8 cellular contexts compared by ENCODE assay signal in genomic region chr2:104853926-104854506, GRCh38. TPM values are rescaled to one million over a fixed set of nuclear protein-coding genes. Genes with fewer than 3 reads are reported as not detected.
DNase-seq lines count a peak whose midpoint lies in the region; ATAC-seq and TF ChIP-seq lines count a peak whose summit lies in the region.

POU3F3 (plus strand) TSS chr2:104854115; CDS start chr2:104855511, 1,396 bp downstream.

- DNase-seq in DMS 273 treated with DMSO at 0.1 percent for 48 hours (lab: John Stamatoyannopoulos, UW) (peak; percentile 98), activated B cell treated with CpG ODN at 0.5 μM for 24 hours (no peak), fibroblast of lung (ENCODE audit: low read depth in 2 of 2) (peak; percentile 21 to 97), ureter (ENCODE audit: low spot score) (peak; percentile 72), foreskin melanocyte (no peak)

- H3K27ac ChIP-seq in fibroblast of lung (ENCODE audit: insufficient read depth, low read length) = no peak within 1 kb of the TSS

- no peak for TF ChIP-seq EP300 in Ishikawa (IDR thresholded peaks at IDR 0.05; ENCODE audit: borderline replicate concordance)

- no peak within 1 kb of the TSS for H3K4me2 ChIP-seq in fibroblast of lung (ENCODE audit: extremely low read depth, insufficient read depth, low read length)

- TF ChIP-seq CTCF in activated B cell treated with CpG ODN at 0.5 μM for 24 hours (IDR thresholded peaks at IDR 0.05) (no peak), fibroblast of lung (conservative IDR thresholded peaks at IDR 0.05 in 1 of 2, IDR thresholded peaks at IDR 0.05 in 1 of 2; ENCODE audit: low read depth in 1 of 2, low read length in 2 of 2) (no peak), nephron (IDR thresholded peaks at IDR 0.05; ENCODE audit: unreplicated experiment in 3 of 3) (no peak)

- H3K4me1 ChIP-seq in fibroblast of lung (ENCODE audit: control insufficient read depth, extremely low read depth, insufficient read depth, low read length) = no peaks in the 10 kb centered on the region

- peaks cover 40% of the 10 kb centered on the region for H3K4me1 Mint-ChIP-seq in activated B cell treated with CpG ODN at 0.5 μM for 24 hours
- H3K4me1 Mint-ChIP-seq in nephron = peaks cover 19% of the 10 kb centered on the region

- H4K20me1 ChIP-seq in fibroblast of lung (ENCODE audit: control insufficient read depth, extremely low read depth, insufficient read depth, low read length) = no peaks in the 10 kb centered on the region

- intact Hi-C loops in activated B cell treated with CpG ODN at 0.5 μM for 24 hours (cut with micrococcal nuclease) = loop anchor here (2.0 to 10.0 kb wide), 4 partner anchors 19 to 381 kb away; partner anchors contain the start of gene MRPS9

- CTCF ChIA-PET in activated B cell treated with CpG ODN at 0.5 μM for 24 hours (lab: Charles Lee) = no interaction called here

- no peak within 1 kb of the TSS for H2AFZ ChIP-seq in fibroblast of lung (ENCODE audit: low read length)

- no peaks in the 10 kb centered on the region for H3K79me2 ChIP-seq in fibroblast of lung (ENCODE audit: control insufficient read depth, insufficient read depth, low read length)

- H3K36me3 Mint-ChIP-seq in activated B cell treated with CpG ODN at 0.5 μM for 24 hours (ENCODE audit: low read depth) = peaks cover 1% of the 10 kb centered on the region
- H3K36me3 Mint-ChIP-seq in nephron (ENCODE audit: low read depth) = peaks cover 26% of the 10 kb centered on the region

- H3K9ac ChIP-seq in fibroblast of lung (ENCODE audit: insufficient read depth, low read length) = no peak within 1 kb of the TSS

- H3K36me3 ChIP-seq in fibroblast of lung (ENCODE audit: control insufficient read depth, insufficient read depth, low read length) = no peaks in the 10 kb centered on the region

- H3K9me3 Mint-ChIP-seq in activated B cell treated with CpG ODN at 0.5 μM for 24 hours = peaks cover 3% of the 10 kb centered on the region
- H3K9me3 Mint-ChIP-seq in nephron = no peaks in the 10 kb centered on the region

- TF ChIP-seq RAD21 in Ishikawa (IDR thresholded peaks at IDR 0.05; ENCODE audit: low read depth) = no peak

- peak within 1 kb of the TSS in 1 of 4 experiments; percentile 7 for H3K4me3 ChIP-seq in fibroblast of lung (replicated peaks in 1 of 4; ENCODE audit: control extremely low read depth in 1 of 4, insufficient read depth in 1 of 4, low read depth in 3 of 4, low read length in 4 of 4)

- H3K4me3 Mint-ChIP-seq in activated B cell treated with CpG ODN at 0.5 μM for 24 hours (peak within 1 kb of the TSS; percentile 85), nephron (peak within 1 kb of the TSS; percentile 90 to 94 (median 91))

- ATAC-seq in activated B cell treated with CpG ODN at 0.5 μM for 24 hours (ENCODE audit: low read depth) (no peak), esophagus mucosa (no peak)

- POLR2A ChIA-PET in activated B cell treated with CpG ODN at 0.5 μM for 24 hours (lab: Charles Lee) = no interaction called here

- H3K27me3 Mint-ChIP-seq in activated B cell treated with CpG ODN at 0.5 μM for 24 hours (peaks cover 65% of the 10 kb centered on the region), nephron (ENCODE audit: low read depth) (peaks cover 88% of the 10 kb centered on the region)

- H3K27me3 ChIP-seq in fibroblast of lung (ENCODE audit: control insufficient read depth, insufficient read depth, low read length) = peaks cover 42% of the 10 kb centered on the region

- H3K27ac Mint-ChIP-seq in activated B cell treated with CpG ODN at 0.5 μM for 24 hours (peak within 1 kb of the TSS; percentile 68), nephron (peak within 1 kb of the TSS; percentile 67 to 91 (median 89))

- H3K9me3 ChIP-seq in fibroblast of lung (ENCODE audit: control insufficient read depth, insufficient read depth, low read depth, low read length) = no peaks in the 10 kb centered on the region

TF ChIP-seq in Ishikawa, 13 proteins besides CTCF, POLR2A, EP300 and RAD21:
- no peak for TF ChIP-seq TCF12 (IDR thresholded peaks at IDR 0.05; ENCODE audit: low read depth)
- peak; percentile 85 for TF ChIP-seq MAX (IDR thresholded peaks at IDR 0.05)
- peak; percentile 30; the same call in 1 of the 2 replicates for TF ChIP-seq ZBTB7A (IDR thresholded peaks at IDR 0.05; ENCODE audit: low read depth)
- peak; percentile 11; the same call in 1 of the 2 replicates for TF ChIP-seq TEAD4 (IDR thresholded peaks at IDR 0.05)

RNA-seq across cellular contexts. Expression of gene POU3F3, which starts in this region (rescaled TPM):
- total RNA-seq in activated B cell treated with CpG ODN at 0.5 μM for 24 hours (not detected in 2 replicates), fibroblast of lung (not detected in 2 replicates), ureter (not detected), esophagus mucosa (not detected)
- polyA plus RNA-seq in fibroblast of lung = 0.01 TPM in 1 of 2 replicates, not detected in the other
- polyA plus RNA-seq in fibroblast of lung (2012) = not detected in 2 replicates
- not detected in 2 replicates for polyA minus RNA-seq in fibroblast of lung (ENCODE audit: low replicate concordance)

Comparison
In these comparisons a context has a peak if more than half of its experiments do, and no peak if none do; other contexts are left out.
1. Peak in DNase-seq in fibroblast of lung; RNA of the gene not detected or under 1 TPM.
2. Peak in DNase-seq in ureter; RNA of the gene not detected or under 1 TPM.